8 cellular contexts compared by ENCODE assay signal in the genomic region with DNA sequence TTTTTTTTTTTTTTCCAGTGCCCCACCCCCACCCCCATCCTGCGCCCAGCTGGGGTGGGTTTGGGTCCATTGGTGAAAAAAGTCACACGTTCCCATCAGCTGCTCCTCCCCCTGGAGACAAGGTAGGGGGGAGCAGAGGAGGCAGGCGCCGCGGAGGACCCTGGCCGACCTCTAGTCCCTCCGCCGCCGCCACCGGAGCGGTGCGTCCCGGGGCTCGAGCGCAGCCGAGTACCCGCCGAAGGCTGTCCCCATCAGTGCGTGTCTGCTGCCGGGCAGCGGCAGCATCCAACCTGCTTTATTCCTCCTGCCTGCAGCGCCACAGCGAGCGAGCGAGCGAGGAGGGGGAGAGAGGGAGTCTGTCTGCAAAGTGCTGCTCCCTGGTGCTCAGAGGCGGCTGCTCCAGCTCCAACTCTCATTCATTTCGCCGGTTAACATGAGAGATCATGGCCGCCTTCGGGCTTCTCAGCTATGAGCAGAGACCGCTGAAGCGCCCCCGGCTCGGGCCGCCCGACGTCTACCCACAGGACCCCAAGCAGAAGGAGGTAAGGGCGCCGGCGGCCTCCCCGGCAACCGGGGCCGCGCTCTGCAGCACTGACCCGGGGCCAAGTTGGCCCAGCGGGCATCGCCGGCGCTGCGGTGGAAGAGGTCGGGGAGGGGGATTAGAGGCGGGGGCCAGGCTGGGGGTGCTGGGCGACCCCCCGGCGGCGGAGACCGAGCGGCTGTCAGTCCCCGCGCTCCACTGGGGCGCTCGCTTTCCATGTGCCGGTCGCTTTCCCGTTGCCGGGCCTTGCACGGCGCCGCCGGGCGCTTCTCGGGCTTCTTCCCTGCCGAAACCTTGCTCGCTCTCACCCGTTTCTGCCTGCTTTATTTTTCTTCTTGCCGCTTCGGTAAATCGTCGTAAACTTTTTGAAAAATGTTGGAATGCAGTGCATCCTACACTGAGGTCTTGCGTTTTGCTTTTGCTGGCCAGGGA. TPM values are rescaled to one million over a fixed set of nuclear protein-coding genes. Genes with fewer than 3 reads are reported as not detected.
DNase-seq lines count a peak whose midpoint lies in the region; ATAC-seq and TF ChIP-seq lines count a peak whose summit lies in the region.

No MANE protein-coding gene starts in this region.

- peak; percentile 73 for TF ChIP-seq CTCF in fibroblast of the aortic adventitia (IDR thresholded peaks at IDR 0.05; ENCODE audit: insufficient read depth, low read length)
- TF ChIP-seq CTCF in nephron (IDR thresholded peaks at IDR 0.05; ENCODE audit: unreplicated experiment in 3 of 3): peak; percentile 49 to 62 (median 58)

- in situ Hi-C loops in Caki2 (cut with HindIII; ENCODE audit: low pct_unique_long_range_greater_than_20kb, low sequenced_read_pairs): no loop called here

- ATAC-seq in GM21447 (IDR thresholded peaks at IDR 0.05; ENCODE audit: unreplicated experiment): peak; percentile 61

- H3K9me3 Mint-ChIP-seq in nephron: no peaks in the 10 kb centered on the region

- H3K27ac Mint-ChIP-seq in nephron: peak overlapping the region; percentile 54 to 95 (median 94)

- peak overlapping the region; percentile 63 for H3K4me3 ChIP-seq in fibroblast of the aortic adventitia (ENCODE audit: low read depth, low read length)

- H3K4me1 Mint-ChIP-seq in nephron: peaks cover 14% of the 10 kb centered on the region

- H3K27me3 Mint-ChIP-seq in nephron (ENCODE audit: low read depth): peaks cover 44% of the 10 kb centered on the region

- H3K4me3 Mint-ChIP-seq in nephron: peak overlapping the region; percentile 95 to 98 (median 97)

- H3K36me3 Mint-ChIP-seq in nephron (ENCODE audit: low read depth): peaks cover 3% of the 10 kb centered on the region

- DNase-seq in Caki2 (ENCODE audit: low read depth) (peak; percentile 88), HuH-7.5 (ENCODE audit: low spot score) (peak; percentile 79), OCI-M1 (lab: John Stamatoyannopoulos, UW) (peak; percentile 80), fibroblast of the aortic adventitia (ENCODE audit: low read depth) (peak; percentile 78)
- DNase-seq in activated T-helper 9 cell treated with anti-CD3 and anti-CD28 coated beads, Interleukin-2, amount 50 U/mL, for 16 hours (ENCODE audit: low read depth): peak; percentile 45
- peak; percentile 68 for DNase-seq in stimulated activated naive CD4-positive, alpha-beta T cell treated with Interleukin-2 at 50 U/mL for 16 hours (lab: John Stamatoyannopoulos, UW)

RNA-seq across cellular contexts. Expression of a gene that starts 1.3 kb away (rescaled TPM):
- 0.24 TPM in 1 of 2 replicates, not detected in the other for total RNA-seq in Caki2 (2014; rRNA removed; shearing (Covaris generic); ENCODE audit: low replicate concordance)
- total RNA-seq in fibroblast of the aortic adventitia (ENCODE audit: low replicate concordance): 0.72 and 1.3 TPM in 2 replicates

Comparison
In these comparisons a context has a peak if more than half of its experiments do, and no peak if none do; other contexts are left out.
1. Peak in every context shown above with its lines: DNase-seq, ATAC-seq and H3K4me3 ChIP-seq.